In genomic region chr16:73196670-73197069, GRCh38 we compare ENCODE assay signal across 8 cellular contexts.
DNase-seq lines count a peak whose midpoint lies in the region; ATAC-seq and TF ChIP-seq lines count a peak whose summit lies in the region.

No MANE protein-coding gene starts in this region.

- H3K27me3 Mint-ChIP-seq in Calu3 (ENCODE audit: unreplicated experiment): peaks cover 17% of the 10 kb centered on the region
- H3K27me3 Mint-ChIP-seq in type B pancreatic cell: peaks cover 14% of the 10 kb centered on the region

- no peaks in the 10 kb centered on the region for H3K36me3 ChIP-seq in Panc1 (ENCODE audit: control insufficient read depth, insufficient read depth, low read length)
- H3K36me3 ChIP-seq in colonic mucosa: no peaks in the 10 kb centered on the region
- H3K36me3 ChIP-seq in left lung: no peaks in the 10 kb centered on the region

- no peaks in the 10 kb centered on the region for H3K4me1 ChIP-seq in Panc1 (ENCODE audit: control insufficient read depth, insufficient read depth, low read length)
- peaks cover 9% of the 10 kb centered on the region for H3K4me1 ChIP-seq in colonic mucosa
- H3K4me1 ChIP-seq in left lung: no peaks in the 10 kb centered on the region

- H3K4me1 Mint-ChIP-seq in Calu3 (ENCODE audit: low read depth, unreplicated experiment) (no peaks in the 10 kb centered on the region), type B pancreatic cell (ENCODE audit: unreplicated experiment) (peaks cover 11% of the 10 kb centered on the region)

- BruUV-seq in Calu3 (replicated peaks; lab: Mats Ljungman, UMichigan): no TSS peak
- BruUV-seq in Panc1 (replicated peaks; lab: Mats Ljungman, UMichigan): no TSS peak

- no peak overlapping the region for H3K4me3 Mint-ChIP-seq in Calu3 (ENCODE audit: low read depth, unreplicated experiment)
- H3K4me3 Mint-ChIP-seq in type B pancreatic cell: no peak overlapping the region

- H3K4me3 ChIP-seq in Panc1 (ENCODE audit: low read depth in 2 of 2, low read length in 2 of 2) (no peak overlapping the region), colonic mucosa (no peak overlapping the region), left lung (no peak overlapping the region)

- H3K27me3 ChIP-seq in Panc1 (ENCODE audit: control insufficient read depth, insufficient read depth, low read length): no peaks in the 10 kb centered on the region
- H3K27me3 ChIP-seq in colonic mucosa: no peaks in the 10 kb centered on the region
- no peaks in the 10 kb centered on the region for H3K27me3 ChIP-seq in left lung

- H3K27ac Mint-ChIP-seq in Calu3 (ENCODE audit: unreplicated experiment) (no peak overlapping the region), type B pancreatic cell (no peak overlapping the region)

- ATAC-seq in GM19328 (IDR thresholded peaks at IDR 0.05; ENCODE audit: unreplicated experiment) (peak; percentile 55), Panc1 (no peak; the same call in 1 of the 2 replicates), left lung (peak; percentile 99)

- H3K9me3 ChIP-seq in Panc1 (ENCODE audit: control insufficient read depth, insufficient read depth, low read depth, low read length) (no peaks in the 10 kb centered on the region), colonic mucosa (no peaks in the 10 kb centered on the region), left lung (no peaks in the 10 kb centered on the region)

- TF ChIP-seq CTCF in Calu3 (IDR thresholded peaks at IDR 0.05; ENCODE audit: unreplicated experiment) (peak; percentile 60), Panc1 (IDR thresholded peaks at IDR 0.05) (peak; percentile 70), colonic mucosa (IDR thresholded peaks at IDR 0.05) (peak; percentile 55), left lung (IDR thresholded peaks at IDR 0.05) (peak; percentile 50 to 74), type B pancreatic cell (conservative IDR thresholded peaks at IDR 0.05) (peak; percentile 72)

- CTCF ChIA-PET in Calu3 (lab: Charles Lee): interaction anchor here (0.5 to 2.0 kb wide), 7 partner anchors 9 to 1178 kb away, joined by 3 to 12 read pairs (median 4); no protein-coding TSS in a partner anchor
- CTCF ChIA-PET in Panc1 (lab: Charles Lee): interaction anchor here (0.5 kb wide), 2 partner anchors 19 to 364 kb away, joined by 3 to 10 read pairs; no protein-coding TSS in a partner anchor

- no peak overlapping the region for H3K9ac ChIP-seq in colonic mucosa (ENCODE audit: low read depth in 2 of 2, low read length in 2 of 2)

- H3K27ac ChIP-seq in Panc1 (ENCODE audit: low read length) (no peak overlapping the region), colonic mucosa (no peak overlapping the region), left lung (no peak overlapping the region)

- POLR2A ChIA-PET in Panc1 (lab: Charles Lee): no interaction called here

- intact Hi-C loops in Calu3 (cut with micrococcal nuclease; ENCODE audit: unreplicated experiment): loop anchor here (5.0 kb wide), 2 partner anchors 364 to 694 kb away; no protein-coding TSS in a partner anchor
- intact Hi-C loops in Panc1 (cut with micrococcal nuclease; ENCODE audit: unreplicated experiment): loop anchor here (10.0 kb wide), 1 partner anchor 132 kb away; no protein-coding TSS in a partner anchor
- intact Hi-C loops in colonic mucosa (cut with DNase I): no loop called here
- intact Hi-C loops in left lung (cut with DNase I): no loop called here

- DNase-seq in Calu3 (peak; percentile 75), HK-2 (ENCODE audit: unreplicated experiment) (peak; percentile 56), Panc1 (ENCODE audit: low read depth, low spot score) (peak; percentile 33), colonic mucosa (peak; percentile 80), left lung (peak in 1 of 2 donors; percentile 76), type B pancreatic cell (ENCODE audit: extremely low spot score, unreplicated experiment) (no peak), cortex of kidney (lab: John Stamatoyannopoulos, UW) (no peak)

- H3K36me3 Mint-ChIP-seq in Calu3 (ENCODE audit: insufficient read depth, unreplicated experiment) (no peaks in the 10 kb centered on the region), type B pancreatic cell (no peaks in the 10 kb centered on the region)

- no peaks in the 10 kb centered on the region for H3K9me3 Mint-ChIP-seq in Calu3 (ENCODE audit: low read depth, unreplicated experiment)
- H3K9me3 Mint-ChIP-seq in type B pancreatic cell: no peaks in the 10 kb centered on the region

- in situ Hi-C loops in Panc1 (cut with HindIII; ENCODE audit: low pct_unique_long_range_greater_than_20kb, low sequenced_read_pairs): no loop called here

Comparison
In these comparisons a context has a peak if more than half of its experiments do, and no peak if none do; other contexts are left out.
1. DNase-seq: peak in Calu3 (single experiment), HK-2 (single experiment), Panc1 (single experiment) and colonic mucosa (single experiment); none in type B pancreatic cell (single experiment) and cortex of kidney (single experiment).
2. intact Hi-C loops: an anchor here in Calu3 (5.0 kb wide) and Panc1 (10.0 kb wide); none called in colonic mucosa and left lung.
3. Peak in every context shown above with its lines, with median percentiles within 50 percentile points of each other: CTCF ChIP-seq.